ENCODE assay signal across 9 cellular contexts in genomic region chr17:7176870-7177209, GRCh38. TPM values are rescaled to one million over a fixed set of nuclear protein-coding genes. Genes with fewer than 3 reads are reported as not detected.
DNase-seq lines count a peak whose midpoint lies in the region; ATAC-seq, FAIRE-seq and TF ChIP-seq lines count a peak whose summit lies in the region.
"Had no signal": no experiment of that assay in that cellular context is flagged by ENCODE, and none has a peak within 500 bp of the region (broad histone marks: within the 10 kb centered on the region; RNA-seq: fewer than 3 reads in every experiment).

No MANE protein-coding gene starts in this region.

- H3K18ac ChIP-seq in H1 (ENCODE audit: extremely low read depth, low read length) (peak overlapping the region; percentile 75; the same call in 1 of the 2 replicates), mesenchymal stem cell (ENCODE audit: low read depth in 1 of 2, low read length in 2 of 2) (peak overlapping the region; percentile 82 to 89)

- no peak for TF ChIP-seq RAD21 in H1 (IDR thresholded peaks at IDR 0.05 in 1 of 2, conservative IDR thresholded peaks at IDR 0.05 in 1 of 2; ENCODE audit: low read depth in 2 of 2, low read length in 2 of 2)

- ATAC-seq in GM18511 (IDR thresholded peaks at IDR 0.05; ENCODE audit: unreplicated experiment) (no peak), body of pancreas (no peak)

- no peak overlapping the region for H2BK120ac ChIP-seq in H1 (replicated peaks; ENCODE audit: low read depth, low read length)
- no peak overlapping the region for H2BK120ac ChIP-seq in mesenchymal stem cell (ENCODE audit: low read depth, low read length)

- 0 out of 2 replicates have a peak, but pooled peaks cover 4% of the 10 kb centered on the region for H3K4me1 ChIP-seq in HUES64 (ENCODE audit: insufficient read depth, low read length)
- H3K4me1 ChIP-seq in H1 (replicated peaks in 1 of 4; ENCODE audit: control insufficient read depth in 3 of 4, insufficient read depth in 4 of 4, low read length in 3 of 4): peaks cover 0 to 23% (median 11%) of the 10 kb centered on the region in 4 experiments; a peak in 6 of 7 replicates
- H3K4me1 ChIP-seq in mesenchymal stem cell (ENCODE audit: control insufficient read depth, insufficient read depth, low read depth, low read length): peaks cover 23% of the 10 kb centered on the region
- H3K4me1 ChIP-seq in ascending aorta: peaks cover 4 to 13% of the 10 kb centered on the region in 2 donors
- H3K4me1 ChIP-seq in tibial nerve: peaks cover 0 to 27% (median 6%) of the 10 kb centered on the region in 4 donors
- H3K4me1 ChIP-seq in body of pancreas: peaks cover 22% of the 10 kb centered on the region

- no peak overlapping the region for H3K4ac ChIP-seq in H1 (replicated peaks; ENCODE audit: insufficient read length, low read depth, low read length)
- peak overlapping the region; percentile 5 to 26 for H3K4ac ChIP-seq in mesenchymal stem cell (ENCODE audit: low read depth in 1 of 2, low read length in 2 of 2)

- no peak overlapping the region for H3K56ac ChIP-seq in H1 (replicated peaks; ENCODE audit: insufficient read length, low read depth, low read length)

- no peak for TF ChIP-seq CTCF in AG04450 (IDR thresholded peaks at IDR 0.05; ENCODE audit: low read depth, low read length)
- TF ChIP-seq CTCF in H1 (IDR thresholded peaks at IDR 0.05; ENCODE audit: control extremely low read depth in 1 of 3, insufficient read depth in 1 of 3, low read depth in 1 of 3, low read length in 3 of 3): no peak
- TF ChIP-seq CTCF in ascending aorta (IDR thresholded peaks at IDR 0.05): no peak
- TF ChIP-seq CTCF in tibial nerve (IDR thresholded peaks at IDR 0.05): no peak
- TF ChIP-seq CTCF in body of pancreas (IDR thresholded peaks at IDR 0.05): no peak

- H4K8ac ChIP-seq in H1 (ENCODE audit: extremely low read depth, insufficient read depth, low read length) (no peak overlapping the region), mesenchymal stem cell (ENCODE audit: low read length) (peak overlapping the region; percentile 89)

- H2BK20ac ChIP-seq in H1 (ENCODE audit: low read length): no peak overlapping the region

- H2BK5ac ChIP-seq in H1 (ENCODE audit: low read depth, low read length) (no peak overlapping the region), mesenchymal stem cell (ENCODE audit: low read depth, low read length, poor library complexity, severe bottlenecking) (no peak overlapping the region)

- no peak overlapping the region for H3K14ac ChIP-seq in H1 (ENCODE audit: insufficient read length)
- H3K14ac ChIP-seq in mesenchymal stem cell (ENCODE audit: low read length in 2 of 2): no peak overlapping the region

- H4K5ac ChIP-seq in H1 (ENCODE audit: insufficient read length, low read depth, low read length): no peak overlapping the region

- H3K36me3 ChIP-seq in HUES64 (ENCODE audit: insufficient read depth, low read length): no peaks in the 10 kb centered on the region
- H3K36me3 ChIP-seq in H1 (ENCODE audit: control insufficient read depth in 2 of 4, insufficient read depth in 4 of 4, low read length in 3 of 4): no peaks in the 10 kb centered on the region; a peak in 1 of 8 replicates
- H3K36me3 ChIP-seq in mesenchymal stem cell (ENCODE audit: control insufficient read depth in 1 of 2, insufficient read depth in 2 of 2, low read depth in 1 of 2, low read length in 2 of 2): no peaks in the 10 kb centered on the region
- no peaks in the 10 kb centered on the region for H3K36me3 ChIP-seq in ascending aorta
- no peaks in the 10 kb centered on the region for H3K36me3 ChIP-seq in tibial nerve
- H3K36me3 ChIP-seq in body of pancreas (replicated peaks in 1 of 2; ENCODE audit: insufficient read depth in 1 of 2, low read depth in 2 of 2): no peaks in the 10 kb centered on the region
- H3K36me3 ChIP-seq: adrenal gland had no signal

- H2BK15ac ChIP-seq in H1 (ENCODE audit: low read length) (no peak overlapping the region), mesenchymal stem cell (ENCODE audit: low read depth, poor library complexity, severe bottlenecking) (no peak overlapping the region)

- H3K4me2 ChIP-seq in H1 (ENCODE audit: insufficient read depth in 1 of 2, low read depth in 2 of 2, low read length in 2 of 2): peak overlapping the region; percentile 79 to 99
- peak overlapping the region; percentile 89 for H3K4me2 ChIP-seq in mesenchymal stem cell (ENCODE audit: low read length, poor library complexity, severe bottlenecking)

- H2AK5ac ChIP-seq in H1 (ENCODE audit: low read depth, low read length): no peak overlapping the region
- H2AK5ac ChIP-seq in mesenchymal stem cell (ENCODE audit: low read length, severe bottlenecking): no peak overlapping the region

- POLR2A ChIA-PET in AG04450 (lab: Yijun Ruan, JAX): no interaction called here
- POLR2A ChIA-PET in H1 (lab: Charles Lee; ENCODE audit: partially characterized antibody): interaction anchor here (0.7 to 3.3 kb wide), 13 partner anchors 9 to 141 kb away, joined by 3 to 15 read pairs (median 4); partner anchors contain the start of genes DLG4 and SLC16A13

- H3K27me3 ChIP-seq in AG04450 (ENCODE audit: control insufficient read depth, insufficient read depth, low read length): no peaks in the 10 kb centered on the region
- H3K27me3 ChIP-seq in HUES64 (ENCODE audit: insufficient read depth, low read length): peaks cover 36% of the 10 kb centered on the region
- peaks cover 0 to 28% (median 21%) of the 10 kb centered on the region in 4 experiments; a peak in 6 of 7 replicates for H3K27me3 ChIP-seq in H1 (replicated peaks in 1 of 4; ENCODE audit: control insufficient read depth in 3 of 4, extremely low read depth in 1 of 4, insufficient read depth in 3 of 4, low read length in 3 of 4)
- H3K27me3 ChIP-seq in mesenchymal stem cell (ENCODE audit: control insufficient read depth in 1 of 2, insufficient read depth in 1 of 2, low read length in 2 of 2): peaks cover 15 to 49% of the 10 kb centered on the region in 2 experiments
- H3K27me3 ChIP-seq in ascending aorta: no peaks in the 10 kb centered on the region
- H3K27me3 ChIP-seq in tibial nerve: peaks cover 0 to 51% of the 10 kb centered on the region in 2 donors
- peaks cover 0 to 15% of the 10 kb centered on the region in 2 donors for H3K27me3 ChIP-seq in body of pancreas

- TF ChIP-seq EP300 in H1 (IDR thresholded peaks at IDR 0.05; ENCODE audit: borderline replicate concordance in 1 of 2, low read depth in 2 of 2, low read length in 2 of 2): no peak
- TF ChIP-seq EP300 in tibial nerve (IDR thresholded peaks at IDR 0.05): no peak

- TF ChIP-seq POLR2A in H1 (IDR thresholded peaks at IDR 0.05; ENCODE audit: control extremely low read depth in 1 of 2, low read depth in 2 of 2, low read length in 2 of 2): no peak
- TF ChIP-seq POLR2A in tibial nerve (IDR thresholded peaks at IDR 0.05): no peak
- TF ChIP-seq POLR2A in body of pancreas (IDR thresholded peaks at IDR 0.05): no peak

- H4K91ac ChIP-seq in H1 (replicated peaks; ENCODE audit: insufficient read length, low read length) (no peak overlapping the region), mesenchymal stem cell (ENCODE audit: low read length) (peak overlapping the region; percentile 64)

- peaks cover 9% of the 10 kb centered on the region; the same call in 1 of the 2 replicates for H3K9me3 ChIP-seq in AG04450 (ENCODE audit: control insufficient read depth, insufficient read depth, low read length)
- no peaks in the 10 kb centered on the region for H3K9me3 ChIP-seq in HUES64 (ENCODE audit: insufficient read depth, low read depth, low read length)
- H3K9me3 ChIP-seq in H1 (ENCODE audit: insufficient read depth in 2 of 2, low read depth in 1 of 2, low read length in 1 of 2): no peaks in the 10 kb centered on the region
- no peaks in the 10 kb centered on the region for H3K9me3 ChIP-seq in mesenchymal stem cell (ENCODE audit: control insufficient read depth, low read length)
- no peaks in the 10 kb centered on the region for H3K9me3 ChIP-seq in ascending aorta
- H3K9me3 ChIP-seq in tibial nerve: no peaks in the 10 kb centered on the region
- no peaks in the 10 kb centered on the region for H3K9me3 ChIP-seq in body of pancreas
- H3K9me3 ChIP-seq: adrenal gland had no signal

- intact Hi-C loops in ascending aorta (cut with DNase I) (loop anchor here (5.0 kb wide), 1 partner anchor 125 kb away; no protein-coding TSS in a partner anchor), body of pancreas (cut with DNase I) (no loop called here)

- H3K23me2 ChIP-seq in H1 (ENCODE audit: low read depth, low read length): peaks cover 38% of the 10 kb centered on the region

- peak overlapping the region; percentile 70 for H3K4me3 ChIP-seq in AG04450 (ENCODE audit: low read depth, low read length)
- H3K4me3 ChIP-seq in HUES64 (ENCODE audit: low read length): peak overlapping the region; percentile 70
- peak overlapping the region; percentile 39 to 86 (median 58) for H3K4me3 ChIP-seq in H1 (ENCODE audit: extremely low read depth in 1 of 4, insufficient read depth in 2 of 4, low read depth in 3 of 4, low read length in 4 of 4)
- peak overlapping the region; percentile 16 to 74 for H3K4me3 ChIP-seq in mesenchymal stem cell (ENCODE audit: insufficient read depth in 1 of 2, low read depth in 1 of 2, low read length in 2 of 2)
- peak overlapping the region in 1 of 2 donors; percentile 51 for H3K4me3 ChIP-seq in ascending aorta
- peak overlapping the region in 1 of 4 donors; percentile 37 for H3K4me3 ChIP-seq in tibial nerve
- no peak overlapping the region for H3K4me3 ChIP-seq in body of pancreas

- H3K79me1 ChIP-seq in H1 (ENCODE audit: low read depth, low read length) (peaks cover 8% of the 10 kb centered on the region; the same call in 1 of the 2 replicates), mesenchymal stem cell (replicated peaks; ENCODE audit: low read length, poor library complexity, severe bottlenecking) (no peaks in the 10 kb centered on the region)

- H3K23ac ChIP-seq in H1 (ENCODE audit: insufficient read length) (no peak overlapping the region), mesenchymal stem cell (ENCODE audit: low read length in 2 of 2) (no peak overlapping the region)

- H3K9ac ChIP-seq in HUES64 (ENCODE audit: low read depth, low read length) (no peak overlapping the region), H1 (replicated peaks in 1 of 4; ENCODE audit: extremely low read depth in 1 of 4, low read depth in 3 of 4, low read length in 3 of 4) (no peak overlapping the region), mesenchymal stem cell (ENCODE audit: low read length) (peak overlapping the region; percentile 73)

- CTCF ChIA-PET in AG04450 (lab: Charles Lee): interaction anchor here (0.8 to 2.4 kb wide), 17 partner anchors 9 to 137 kb away, joined by 3 to 36 read pairs (median 5); no protein-coding TSS in a partner anchor
- CTCF ChIA-PET in H1 (lab: Charles Lee; ENCODE audit: partially characterized antibody): interaction anchor here (0.7 to 4.7 kb wide), 33 partner anchors 9 to 383 kb away, joined by 3 to 50 read pairs (median 5); partner anchors contain the start of genes SLC16A11 and SLC16A13

- H3K79me2 ChIP-seq in H1 (ENCODE audit: control insufficient read depth in 1 of 2, insufficient read depth in 2 of 2, low read length in 2 of 2): no peaks in the 10 kb centered on the region

- FAIRE-seq in H1 (lab: Jason Lieb, UNC): no peak

- 0 out of 2 replicates have a peak overlapping the region, but pooled peaks have one; percentile 74 for H2AFZ ChIP-seq in H1 (ENCODE audit: low read length)
- H2AFZ ChIP-seq in mesenchymal stem cell (ENCODE audit: low read depth, low read length): peak overlapping the region; percentile 6

- no peak for DNase-seq in AG04450 (ENCODE audit: low read depth, low spot score)
- no peak for DNase-seq in H1 (ENCODE audit: low read depth in 1 of 2, low spot score in 2 of 2)
- DNase-seq in mesenchymal stem cell: no peak
- DNase-seq in ascending aorta (ENCODE audit: low spot score in 2 of 2): no peak
- no peak for DNase-seq in tibial nerve (ENCODE audit: low spot score in 2 of 2)
- no peak for DNase-seq in body of pancreas

- H2BK12ac ChIP-seq in H1 (ENCODE audit: low read depth, low read length) (no peak overlapping the region), mesenchymal stem cell (ENCODE audit: low read length in 2 of 2) (no peak overlapping the region)

- H3K27ac ChIP-seq in AG04450 (ENCODE audit: low read depth, low read length): no peak overlapping the region
- H3K27ac ChIP-seq in HUES64 (ENCODE audit: low read depth, low read length): no peak overlapping the region
- no peak overlapping the region for H3K27ac ChIP-seq in H1 (ENCODE audit: low read depth, low read length)
- no peak overlapping the region for H3K27ac ChIP-seq in mesenchymal stem cell (ENCODE audit: low read length, poor library complexity, severe bottlenecking)
- no peak overlapping the region for H3K27ac ChIP-seq in ascending aorta
- H3K27ac ChIP-seq in tibial nerve: no peak overlapping the region
- no peak overlapping the region for H3K27ac ChIP-seq in body of pancreas
- H3K27ac ChIP-seq: adrenal gland had no signal

- peaks cover 0 to 21% of the 10 kb centered on the region in 2 experiments for H4K20me1 ChIP-seq in H1 (replicated peaks in 1 of 2; ENCODE audit: control insufficient read depth in 1 of 2, insufficient read depth in 2 of 2, low read length in 2 of 2)

- 4% methylated on average over 17 of the region's 17 CpGs for WGBS in HUES64
- 17% methylated on average over 2 of the region's 17 CpGs; no CpG with 5 or more reads in 1 of the 2 experiments for WGBS in H1 (ENCODE audit: extremely low coverage in 1 of 2, insufficient coverage in 1 of 2, insufficient read length in 1 of 2, insufficient replicate concordance in 2 of 2, low coverage in 1 of 2, low lambda C conversion rate in 2 of 2, missing lambda C conversion rate in 1 of 2), 2 experiments
- 2% methylated on average over 15 of the region's 17 CpGs for WGBS in mesenchymal stem cell
- WGBS in tibial nerve, 2 donors: 3 to 7% methylated on average over 17 of the region's 17 CpGs
- 1 to 5% methylated on average over 9 to 17 of the region's 17 CpGs for WGBS in body of pancreas, 2 donors

RNA-seq across cellular contexts. Expression of gene ASGR1, which starts 2.3 kb away (rescaled TPM):
- polyA plus RNA-seq in AG04450 (2011; rRNA removed): 1.1 and 1.5 TPM in 2 replicates
- 0.61 and 0.74 TPM in 2 replicates for polyA minus RNA-seq in AG04450 (2011; rRNA and poly(A)+ RNA removed)
- 8.3 TPM for polyA plus RNA-seq in HUES64 (2013, experiment 1 of 2)
- polyA plus RNA-seq in HUES64 (2013, experiment 2 of 2): 12.5 TPM
- 8.6 and 10.8 TPM in 2 replicates for total RNA-seq in H1 (2021; fragmentation: NEBNext Ultra II Directional; extraction: Animal tissue kit (Norgen Biotek cat#: 25700))
- 14.5 and 16.1 TPM in 2 replicates for polyA plus RNA-seq in H1 (2011; rRNA removed)
- 16.1 TPM for polyA plus RNA-seq in H1 (2011; cell fraction: cytosol; rRNA removed)
- 29.5 TPM for polyA plus RNA-seq in H1 (2011; cell fraction: nucleus; rRNA removed)
- 7.0 to 16.3 TPM (median 14.5 TPM) in 4 replicates for polyA plus RNA-seq in H1 (2012, experiment 1 of 2)
- 11.2 TPM for polyA plus RNA-seq in H1 (2012, experiment 2 of 2)
- 9.1 TPM for polyA plus RNA-seq in H1 (2013, experiment 1 of 2)
- 8.6 TPM for polyA plus RNA-seq in H1 (2013, experiment 2 of 2)
- 3.9 and 4.1 TPM in 2 replicates for polyA minus RNA-seq in H1 (2011; rRNA and poly(A)+ RNA removed)
- 5.0 TPM for polyA minus RNA-seq in H1 (2011; cell fraction: cytosol; rRNA and poly(A)+ RNA removed)
- polyA minus RNA-seq in H1 (2011; cell fraction: nucleus; rRNA and poly(A)+ RNA removed): 4.8 TPM
- 1.2 TPM for polyA plus RNA-seq in mesenchymal stem cell (2013, experiment 1 of 2)
- 1.1 TPM for polyA plus RNA-seq in mesenchymal stem cell (2013, experiment 2 of 2)
- 3.9 TPM for total RNA-seq in ascending aorta
- total RNA-seq in tibial nerve: 1 to 10 TPM in 1 of 4 donors, under 1 TPM in 2, not detected in 1; 0.21 to 1.5 (median 0.59) TPM
- total RNA-seq in body of pancreas: 1 to 10 TPM in 1 of 2 donors, not detected in 1; 4.6 TPM

RNA-seq across cellular contexts. Expression of gene DLG4, which starts 42.8 kb away (rescaled TPM):
- 10.2 and 11.6 TPM in 2 replicates for polyA plus RNA-seq in AG04450 (2011; rRNA removed)
- polyA minus RNA-seq in AG04450 (2011; rRNA and poly(A)+ RNA removed): 15.2 and 19.5 TPM in 2 replicates
- polyA plus RNA-seq in HUES64 (2013, experiment 1 of 2): 23.6 TPM
- polyA plus RNA-seq in HUES64 (2013, experiment 2 of 2): 26.2 TPM
- total RNA-seq in H1 (2021; fragmentation: NEBNext Ultra II Directional; extraction: Animal tissue kit (Norgen Biotek cat#: 25700)): 43.1 and 45.9 TPM in 2 replicates
- 18.9 and 35.2 TPM in 2 replicates for polyA plus RNA-seq in H1 (2011; rRNA removed)
- polyA plus RNA-seq in H1 (2011; cell fraction: cytosol; rRNA removed): 26.5 TPM
- 128 TPM for polyA plus RNA-seq in H1 (2011; cell fraction: nucleus; rRNA removed)
- polyA plus RNA-seq in H1 (2012, experiment 1 of 2): 47.5 to 67.9 TPM (median 55.6 TPM) in 4 replicates
- 29.2 TPM for polyA plus RNA-seq in H1 (2012, experiment 2 of 2)
- 22.1 TPM for polyA plus RNA-seq in H1 (2013, experiment 1 of 2)
- polyA plus RNA-seq in H1 (2013, experiment 2 of 2): 20.8 TPM
- 26.4 and 32.1 TPM in 2 replicates for polyA minus RNA-seq in H1 (2011; rRNA and poly(A)+ RNA removed)
- 14.0 TPM for polyA minus RNA-seq in H1 (2011; cell fraction: cytosol; rRNA and poly(A)+ RNA removed)
- polyA minus RNA-seq in H1 (2011; cell fraction: nucleus; rRNA and poly(A)+ RNA removed): 34.3 TPM
- 21.6 TPM for polyA plus RNA-seq in mesenchymal stem cell (2013, experiment 1 of 2)
- polyA plus RNA-seq in mesenchymal stem cell (2013, experiment 2 of 2): 20.4 TPM
- 34.9 TPM for total RNA-seq in ascending aorta
- total RNA-seq in tibial nerve: 10 to 100 TPM in 3 of 4 donors, 1 to 10 TPM in 1; 7.3 to 22.8 (median 16.1) TPM
- total RNA-seq in body of pancreas: 1 to 10 TPM; 3.6 to 9.3 TPM

RNA-seq across cellular contexts. Expression of gene ACADVL, which starts 42.9 kb away (rescaled TPM):
- polyA plus RNA-seq in AG04450 (2011; rRNA removed): 217 and 262 TPM in 2 replicates
- 169 and 241 TPM in 2 replicates for polyA minus RNA-seq in AG04450 (2011; rRNA and poly(A)+ RNA removed)
- 115 TPM for polyA plus RNA-seq in HUES64 (2013, experiment 1 of 2)
- polyA plus RNA-seq in HUES64 (2013, experiment 2 of 2): 121 TPM
- 169 and 181 TPM in 2 replicates for total RNA-seq in H1 (2021; fragmentation: NEBNext Ultra II Directional; extraction: Animal tissue kit (Norgen Biotek cat#: 25700))
- polyA plus RNA-seq in H1 (2011; rRNA removed): 231 and 317 TPM in 2 replicates
- polyA plus RNA-seq in H1 (2011; cell fraction: cytosol; rRNA removed): 253 TPM
- 2,578 TPM for polyA plus RNA-seq in H1 (2011; cell fraction: nucleus; rRNA removed)
- 291 to 353 TPM (median 315 TPM) in 4 replicates for polyA plus RNA-seq in H1 (2012, experiment 1 of 2)
- 193 TPM for polyA plus RNA-seq in H1 (2012, experiment 2 of 2)
- polyA plus RNA-seq in H1 (2013, experiment 1 of 2): 219 TPM
- 201 TPM for polyA plus RNA-seq in H1 (2013, experiment 2 of 2)
- 103 and 130 TPM in 2 replicates for polyA minus RNA-seq in H1 (2011; rRNA and poly(A)+ RNA removed)
- polyA minus RNA-seq in H1 (2011; cell fraction: cytosol; rRNA and poly(A)+ RNA removed): 56.4 TPM
- polyA minus RNA-seq in H1 (2011; cell fraction: nucleus; rRNA and poly(A)+ RNA removed): 237 TPM
- polyA plus RNA-seq in mesenchymal stem cell (2013, experiment 1 of 2): 273 TPM
- 278 TPM for polyA plus RNA-seq in mesenchymal stem cell (2013, experiment 2 of 2)
- total RNA-seq in ascending aorta: 1,048 TPM
- total RNA-seq in tibial nerve: 100 to 1,000 TPM; 565 to 850 (median 599) TPM
- total RNA-seq in body of pancreas: 1,000 to 10,000 TPM in 1 of 2 donors, 100 to 1,000 TPM in 1; 887 to 1,901 TPM

RNA-seq across cellular contexts. Expression of gene DVL2, which starts 57.5 kb away (rescaled TPM):
- 5.1 and 8.2 TPM in 2 replicates for polyA plus RNA-seq in AG04450 (2011; rRNA removed)
- 23.9 and 29.6 TPM in 2 replicates for polyA minus RNA-seq in AG04450 (2011; rRNA and poly(A)+ RNA removed)
- polyA plus RNA-seq in HUES64 (2013, experiment 1 of 2): 42.7 TPM
- 48.1 TPM for polyA plus RNA-seq in HUES64 (2013, experiment 2 of 2)
- total RNA-seq in H1 (2021; fragmentation: NEBNext Ultra II Directional; extraction: Animal tissue kit (Norgen Biotek cat#: 25700)): 59.3 and 59.6 TPM in 2 replicates
- 19.0 and 29.7 TPM in 2 replicates for polyA plus RNA-seq in H1 (2011; rRNA removed)
- polyA plus RNA-seq in H1 (2011; cell fraction: cytosol; rRNA removed): 15.8 TPM
- polyA plus RNA-seq in H1 (2011; cell fraction: nucleus; rRNA removed): 56.7 TPM
- 47.0 to 54.8 TPM (median 48.8 TPM) in 4 replicates for polyA plus RNA-seq in H1 (2012, experiment 1 of 2)
- polyA plus RNA-seq in H1 (2012, experiment 2 of 2): 44.2 TPM
- 28.5 TPM for polyA plus RNA-seq in H1 (2013, experiment 1 of 2)
- polyA plus RNA-seq in H1 (2013, experiment 2 of 2): 25.2 TPM
- polyA minus RNA-seq in H1 (2011; rRNA and poly(A)+ RNA removed): 20.1 and 32.9 TPM in 2 replicates
- 19.4 TPM for polyA minus RNA-seq in H1 (2011; cell fraction: cytosol; rRNA and poly(A)+ RNA removed)
- polyA minus RNA-seq in H1 (2011; cell fraction: nucleus; rRNA and poly(A)+ RNA removed): 46.9 TPM
- 40.7 TPM for polyA plus RNA-seq in mesenchymal stem cell (2013, experiment 1 of 2)
- 39.7 TPM for polyA plus RNA-seq in mesenchymal stem cell (2013, experiment 2 of 2)
- 17.2 TPM for total RNA-seq in ascending aorta
- 10 to 100 TPM; 41.4 to 51.2 (median 46.7) TPM for total RNA-seq in tibial nerve
- total RNA-seq in body of pancreas: 10 to 100 TPM; 19.5 to 41.5 TPM

Comparison
In these comparisons a context has a peak if more than half of its experiments do, and no peak if none do; other contexts are left out.
1. H3K4me3 ChIP-seq: peak in AG04450 (single experiment), HUES64 (single experiment), H1 (4 of 4) and mesenchymal stem cell (2 of 2); none in body of pancreas (0 of 2).